Comparison of ENCODE assay signal across 22 cellular contexts in genomic region chr1:110056284-110056680, GRCh38. TPM values are rescaled to one million over a fixed set of nuclear protein-coding genes. Genes with fewer than 3 reads are reported as not detected.
DNase-seq lines count a peak whose midpoint lies in the region; ATAC-seq and TF ChIP-seq lines count a peak whose summit lies in the region.
"Had no signal": no experiment of that assay in that cellular context is flagged by ENCODE, and none has a peak within 500 bp of the region (broad histone marks: within the 10 kb centered on the region; RNA-seq: fewer than 3 reads in every experiment).

No MANE protein-coding gene starts in this region.

- H3K27ac ChIP-seq in adrenal gland = peak overlapping the region in 3 of 5 donors; percentile 41 to 70 (median 57)
- peak overlapping the region in 3 of 4 donors; percentile 37 to 51 (median 43) for H3K27ac ChIP-seq in sigmoid colon
- no peak overlapping the region for H3K27ac ChIP-seq in upper lobe of right lung
- H3K27ac ChIP-seq: heart left ventricle, left lung, testis had no signal

- TF ChIP-seq CTCF in adrenal gland (IDR thresholded peaks at IDR 0.05) (no peak), fibroblast of mammary gland (conservative IDR thresholded peaks at IDR 0.05; ENCODE audit: control insufficient read depth, insufficient read depth, low read depth, low read length) (no peak), sigmoid colon (IDR thresholded peaks at IDR 0.05) (no peak), upper lobe of right lung (IDR thresholded peaks at IDR 0.05) (no peak)

- intact Hi-C loops in adrenal gland (cut with DNase I) = loop anchor here in 1 of 2 donors (5.0 kb wide), 1 partner anchor 51 kb away; no protein-coding TSS in a partner anchor
- intact Hi-C loops in sigmoid colon (cut with DNase I) = no loop called here
- intact Hi-C loops in upper lobe of right lung (cut with DNase I) = loop anchor here (10.0 kb wide), 1 partner anchor 49 kb away; no protein-coding TSS in a partner anchor

- TF ChIP-seq POLR2A in adrenal gland (IDR thresholded peaks at IDR 0.05) = no peak
- TF ChIP-seq POLR2A in sigmoid colon (IDR thresholded peaks at IDR 0.05) = no peak

- no peak for TF ChIP-seq EP300 in sigmoid colon (IDR thresholded peaks at IDR 0.05)

- peaks cover 0 to 55% of the 10 kb centered on the region in 2 donors for H3K36me3 ChIP-seq in adrenal gland (replicated peaks in 1 of 2)
- peaks cover 13 to 77% (median 36%) of the 10 kb centered on the region in 4 donors for H3K36me3 ChIP-seq in sigmoid colon
- peaks cover 68% of the 10 kb centered on the region for H3K36me3 ChIP-seq in upper lobe of right lung

- H3K9me3 ChIP-seq in adrenal gland (replicated peaks in 1 of 3) (no peaks in the 10 kb centered on the region), sigmoid colon (no peaks in the 10 kb centered on the region), upper lobe of right lung (no peaks in the 10 kb centered on the region)
- H3K9me3 ChIP-seq: heart left ventricle, left lung, testis had no signal

- no peak overlapping the region for H3K4me3 ChIP-seq in adrenal gland
- H3K4me3 ChIP-seq in fibroblast of mammary gland (ENCODE audit: control insufficient read depth, low read depth, low read length) = no peak overlapping the region
- H3K4me3 ChIP-seq in sigmoid colon = no peak overlapping the region
- H3K4me3 ChIP-seq in upper lobe of right lung = no peak overlapping the region
- H3K4me3 ChIP-seq: heart left ventricle, left lung, testis had no signal

- H3K4me1 ChIP-seq in adrenal gland (replicated peaks in 1 of 2) = peaks cover 5 to 31% of the 10 kb centered on the region in 2 donors
- H3K4me1 ChIP-seq in sigmoid colon = peaks cover 0 to 29% (median 18%) of the 10 kb centered on the region in 4 donors
- no peaks in the 10 kb centered on the region for H3K4me1 ChIP-seq in upper lobe of right lung
- H3K4me1 ChIP-seq: left lung had no signal

- ATAC-seq in upper lobe of right lung (no peak), GM19455 (IDR thresholded peaks at IDR 0.05; ENCODE audit: unreplicated experiment) (no peak), HG03159 (IDR thresholded peaks at IDR 0.05; ENCODE audit: unreplicated experiment) (no peak)
- ATAC-seq: left lung, T-cell had no signal

- DNase-seq in ELR (ENCODE audit: low read depth) = peak; percentile 33
- no peak for DNase-seq in adrenal gland
- DNase-seq in fibroblast of mammary gland (ENCODE audit: low read depth) = peak; percentile 34
- DNase-seq in sigmoid colon = no peak
- no peak for DNase-seq in upper lobe of right lung
- DNase-seq in NK-92 (lab: John Stamatoyannopoulos, UW; ENCODE audit: unreplicated experiment) = no peak
- DNase-seq: activated naive CD4-positive, alpha-beta T cell treated with anti-CD3 and anti-CD28 coated beads, Interleukin-2, amount 50 U/mL, for 16 hours; activated T-cell treated with anti-CD3 and anti-CD28 coated beads, Interleukin-2, amount 50 U/mL, for 72 hours; CD4-positive, alpha-beta memory T cell; effector CD8-positive, alpha-beta T cell; heart left ventricle; left lung; NCI-H1092; NCI-H1930; NCI-H82; nephron progenitor cell; SHP77 treated with DMSO at 0.1 percent for 48 hours; T-cell had no signal

- 41 to 55% (median 46%) methylated on average over 4 of the region's 4 CpGs for WGBS in adrenal gland, 4 donors
- WGBS in sigmoid colon, 2 donors = 72 to 92% methylated on average over 4 of the region's 4 CpGs

- H3K27me3 ChIP-seq in adrenal gland (no peaks in the 10 kb centered on the region), sigmoid colon (no peaks in the 10 kb centered on the region), upper lobe of right lung (no peaks in the 10 kb centered on the region)
- H3K27me3 ChIP-seq: heart left ventricle, left lung, testis had no signal

RNA-seq across cellular contexts. Expression of gene ALX3, which starts 14.2 kb away (rescaled TPM):
- total RNA-seq in adrenal gland = not detected
- polyA plus RNA-seq in adrenal gland = under 1 TPM in 1 of 3 donors, not detected in 2; 0.07 TPM
- not detected for total RNA-seq in sigmoid colon
- under 1 TPM in 1 of 3 donors, not detected in 2; 0.13 TPM for polyA plus RNA-seq in sigmoid colon
- not detected for total RNA-seq in upper lobe of right lung
- total RNA-seq: activated T-cell treated with anti-CD3 and anti-CD28 coated beads, Interleukin-2, amount 50 U/mL, for 72 hours; CD4-positive, alpha-beta memory T cell; heart left ventricle; left lung; PC-3; T-cell had no signal
- polyA plus RNA-seq: CD4-positive, alpha-beta memory T cell; heart left ventricle had no signal

RNA-seq across cellular contexts. Expression of gene STRIP1, which starts 21.9 kb away (rescaled TPM):
- total RNA-seq in adrenal gland (10 to 100 TPM; 25.0 to 45.7 (median 33.7) TPM), sigmoid colon (10 to 100 TPM; 32.8 to 47.8 (median 36.1) TPM), upper lobe of right lung (35.6 TPM)
- polyA plus RNA-seq in adrenal gland (10 to 100 TPM; 22.3 to 22.5 (median 22.3) TPM), sigmoid colon (10 to 100 TPM in 1 of 3 donors, 1 to 10 TPM in 2; 7.9 to 24.8 (median 9.6) TPM)

RNA-seq across cellular contexts. Expression of gene UBL4B, which starts 56.0 kb away (rescaled TPM):
- total RNA-seq in adrenal gland = under 1 TPM in 1 of 8 donors, not detected in 7; 0.18 TPM
- under 1 TPM in 2 of 3 donors, not detected in 1; 0.13 to 0.24 TPM for polyA plus RNA-seq in adrenal gland
- under 1 TPM in 1 of 4 donors, not detected in 3; 0.33 TPM for total RNA-seq in sigmoid colon
- polyA plus RNA-seq in sigmoid colon = under 1 TPM in 1 of 3 donors, not detected in 2; 0.06 TPM
- not detected for total RNA-seq in upper lobe of right lung
- total RNA-seq: activated T-cell treated with anti-CD3 and anti-CD28 coated beads, Interleukin-2, amount 50 U/mL, for 72 hours; CD4-positive, alpha-beta memory T cell; heart left ventricle; left lung; T-cell had no signal
- polyA plus RNA-seq: CD4-positive, alpha-beta memory T cell had no signal

Comparison
In these comparisons a context has a peak if more than half of its experiments do, and no peak if none do; other contexts are left out.
1. DNase-seq: peak in ELR (single experiment) and fibroblast of mammary gland (single experiment); none in adrenal gland (0 of 7), sigmoid colon (single experiment), upper lobe of right lung (single experiment) and NK-92 (single experiment).